10 cellular contexts compared by ENCODE assay signal in the genomic region with DNA sequence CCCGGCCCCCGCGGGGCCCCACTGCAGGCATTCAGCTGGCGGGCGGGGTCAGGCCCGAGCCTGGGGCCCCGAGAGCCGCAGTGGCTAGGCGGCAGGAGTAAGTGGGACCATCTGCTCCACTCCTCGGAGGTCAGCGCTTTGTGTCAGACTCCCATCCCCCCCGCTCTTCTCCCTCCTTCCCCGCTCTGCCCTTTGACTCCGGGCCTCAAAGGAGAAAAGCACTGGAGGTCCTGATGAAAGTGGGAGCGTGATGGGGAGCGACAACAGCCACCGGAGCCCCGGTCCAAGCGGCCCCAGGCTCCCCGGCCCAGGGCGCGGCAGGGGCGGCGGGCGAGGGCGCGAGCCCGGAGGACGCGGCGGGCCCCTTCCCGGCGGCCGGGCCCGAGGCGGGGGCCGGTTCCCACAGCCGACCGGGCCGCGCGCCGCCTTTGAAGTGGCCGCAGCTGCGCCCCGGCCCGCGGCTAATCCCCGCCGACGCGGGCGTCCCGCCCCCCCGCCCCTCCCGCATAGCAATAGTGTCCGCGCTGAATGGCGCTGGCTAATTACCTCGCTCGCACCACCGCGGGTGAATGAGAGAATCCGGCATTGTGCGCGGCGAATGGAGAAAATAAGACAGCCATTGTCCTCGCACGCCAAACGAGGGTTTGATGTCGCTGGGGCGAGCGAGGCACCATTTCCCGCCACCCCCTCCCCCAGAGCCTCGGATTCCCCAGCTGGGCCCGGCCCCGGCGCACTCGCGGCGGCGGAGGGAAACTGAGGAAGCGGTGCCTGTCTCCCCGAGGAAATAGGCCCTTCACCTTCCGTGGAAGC. TPM values are rescaled to one million over a fixed set of nuclear protein-coding genes. Genes with fewer than 3 reads are reported as not detected.
DNase-seq lines count a peak whose midpoint lies in the region; ATAC-seq, FAIRE-seq and TF ChIP-seq lines count a peak whose summit lies in the region.
"Had no signal": no experiment of that assay in that cellular context is flagged by ENCODE, and none has a peak within 500 bp of the region (broad histone marks: within the 10 kb centered on the region; RNA-seq: fewer than 3 reads in every experiment).

No MANE protein-coding gene starts in this region.

- H3K4me1 ChIP-seq in HUES64 (ENCODE audit: insufficient read depth, low read length) (peaks cover 11% of the 10 kb centered on the region; the same call in 1 of the 2 replicates), skeletal muscle tissue (ENCODE audit: control insufficient read depth in 3 of 3, insufficient read depth in 3 of 3, low read length in 3 of 3) (peaks cover 0 to 7% (median 5%) of the 10 kb centered on the region in 3 donors)

- H3K9me3 ChIP-seq in HUES64 (ENCODE audit: insufficient read depth, low read depth, low read length): peaks cover 15% of the 10 kb centered on the region; the same call in 1 of the 2 replicates
- H3K9me3 ChIP-seq in skeletal muscle tissue (ENCODE audit: control insufficient read depth in 3 of 3, low read length in 3 of 3): no peaks in the 10 kb centered on the region

- no peak for FAIRE-seq in GM19239 (lab: Jason Lieb, UNC)

- H3K36me3 ChIP-seq in HUES64 (ENCODE audit: insufficient read depth, low read length): no peaks in the 10 kb centered on the region; the same call in 1 of the 2 replicates
- H3K36me3 ChIP-seq in skeletal muscle tissue (ENCODE audit: control insufficient read depth in 3 of 3, insufficient read depth in 3 of 3, low read length in 3 of 3): no peaks in the 10 kb centered on the region

- peak overlapping the region; percentile 51 for H3K4me3 ChIP-seq in HUES64 (ENCODE audit: low read length)
- peak overlapping the region; percentile 28 for H3K4me3 ChIP-seq in astrocyte of the spinal cord (ENCODE audit: low read depth, low read length)
- H3K4me3 ChIP-seq in skeletal muscle tissue (ENCODE audit: low read length in 3 of 3): peak overlapping the region; percentile 54 to 68 (median 58)

- DNase-seq in astrocyte of the spinal cord (ENCODE audit: low read depth, low spot score) (no peak), iPS-NIHi7 (ENCODE audit: extremely low spot score) (peak; percentile 65), GM19239 (ENCODE audit: insufficient read length, low spot score) (no peak), COLO829 (ENCODE audit: low spot score) (no peak), kidney glomerular epithelial cell (lab: John Stamatoyannopoulos, UW) (no peak)
- DNase-seq: HCEC 1CT had no signal

- no peak for TF ChIP-seq CTCF in astrocyte of the spinal cord (IDR thresholded peaks at IDR 0.05; ENCODE audit: low read depth, low read length)

- H3K9ac ChIP-seq in HUES64 (ENCODE audit: low read depth, low read length) (peak overlapping the region; percentile 70), skeletal muscle tissue (ENCODE audit: low read depth in 1 of 3, low read length in 3 of 3) (peak overlapping the region in 2 of 3 donors; percentile 43 to 69)

- in situ Hi-C loops in astrocyte of the spinal cord (cut with HindIII; ENCODE audit: low sequenced_read_pairs): no loop called here

- peaks cover 33% of the 10 kb centered on the region for H3K27me3 ChIP-seq in HUES64 (ENCODE audit: insufficient read depth, low read length)
- H3K27me3 ChIP-seq in skeletal muscle tissue (ENCODE audit: control insufficient read depth in 3 of 3, insufficient read depth in 3 of 3, low read length in 3 of 3): peaks cover 8 to 14% (median 10%) of the 10 kb centered on the region in 3 donors

- no peak for ATAC-seq in GM19035 (IDR thresholded peaks at IDR 0.05; ENCODE audit: unreplicated experiment)

- 1% methylated on average over 84 of the region's 85 CpGs for WGBS in HUES64

- H3K27ac ChIP-seq in HUES64 (ENCODE audit: low read depth, low read length) (peak overlapping the region; percentile 68; the same call in 1 of the 2 replicates), skeletal muscle tissue (ENCODE audit: low read depth, low read length) (no peak overlapping the region)

RNA-seq across cellular contexts. Expression of gene IGDCC3, which starts 22.4 kb away (rescaled TPM):
- 62.5 TPM for polyA plus RNA-seq in HUES64 (2013, experiment 1 of 2)
- 93.1 TPM for polyA plus RNA-seq in HUES64 (2013, experiment 2 of 2)
- total RNA-seq in skeletal muscle tissue: 1.0 TPM

RNA-seq across cellular contexts. Expression of gene RNU5B-1, which starts 50.9 kb away (rescaled TPM):
- polyA plus RNA-seq in HUES64 (2013, experiment 1 of 2): 33,902 TPM
- 36,521 TPM for polyA plus RNA-seq in HUES64 (2013, experiment 2 of 2)
- not detected for total RNA-seq in skeletal muscle tissue
- total RNA-seq: renal cortical epithelial cell had no signal

RNA-seq across cellular contexts. Expression of gene RNU5A-1, which starts 59.5 kb away (rescaled TPM):
- polyA plus RNA-seq in HUES64 (2013, experiment 1 of 2): 29,572 TPM
- polyA plus RNA-seq in HUES64 (2013, experiment 2 of 2): 20,320 TPM
- total RNA-seq in skeletal muscle tissue: not detected
- total RNA-seq: renal cortical epithelial cell had no signal
